16 cellular contexts compared by ENCODE assay signal in genomic region chr5:7926296-7926695, GRCh38. TPM values are rescaled to one million over a fixed set of nuclear protein-coding genes. Genes with fewer than 3 reads are reported as not detected.
DNase-seq lines count a peak whose midpoint lies in the region; ATAC-seq, FAIRE-seq and TF ChIP-seq lines count a peak whose summit lies in the region.
"Had no signal": no experiment of that assay in that cellular context is flagged by ENCODE, and none has a peak within 500 bp of the region (broad histone marks: within the 10 kb centered on the region; RNA-seq: fewer than 3 reads in every experiment).

No MANE protein-coding gene starts in this region.

- intact Hi-C loops in activated CD4-positive, alpha-beta T cell treated with anti-CD3 and anti-CD28 coated beads, Interleukin-2, amount 10 ng/mL, durations not matched to agents 24 days and 14 days (cut with micrococcal nuclease): loop anchor here (5.0 to 10.0 kb wide), 2 partner anchors 1281 to 1619 kb away; partner anchors contain the start of gene SEMA5A
- intact Hi-C loops in left ventricle myocardium superior (cut with micrococcal nuclease): no loop called here

- H3K27me3 ChIP-seq in fibroblast of lung (ENCODE audit: control insufficient read depth, insufficient read depth, low read length) (no peaks in the 10 kb centered on the region), osteoblast (ENCODE audit: insufficient read depth, low read length) (no peaks in the 10 kb centered on the region)

- no peak for ATAC-seq in left ventricle myocardium superior
- ATAC-seq: heart right ventricle; naive thymus-derived CD4-positive, alpha-beta T cell had no signal

- H3K36me3 ChIP-seq in fibroblast of lung (ENCODE audit: control insufficient read depth, insufficient read depth, low read length) (no peaks in the 10 kb centered on the region), osteoblast (ENCODE audit: insufficient read depth, low read length) (no peaks in the 10 kb centered on the region)
- H3K36me3 ChIP-seq: heart right ventricle had no signal

- H4K20me1 ChIP-seq in fibroblast of lung (ENCODE audit: control insufficient read depth, extremely low read depth, insufficient read depth, low read length): no peaks in the 10 kb centered on the region
- peaks cover 2% of the 10 kb centered on the region for H4K20me1 ChIP-seq in osteoblast (ENCODE audit: insufficient read depth, low read length)

- H3K4me1 ChIP-seq in fibroblast of lung (ENCODE audit: control insufficient read depth, extremely low read depth, insufficient read depth, low read length): peaks cover 6% of the 10 kb centered on the region
- H3K4me1 ChIP-seq in osteoblast (ENCODE audit: insufficient read depth, low read length): peaks cover 22% of the 10 kb centered on the region
- H3K4me1 ChIP-seq: heart right ventricle had no signal

- no peak overlapping the region for H3K4me3 ChIP-seq in fibroblast of lung (replicated peaks in 1 of 4; ENCODE audit: control extremely low read depth in 1 of 4, insufficient read depth in 1 of 4, low read depth in 3 of 4, low read length in 4 of 4)
- no peak overlapping the region for H3K4me3 ChIP-seq in osteoblast (ENCODE audit: insufficient read depth, low read length)
- H3K4me3 ChIP-seq: heart right ventricle had no signal

- H3K9me3 Mint-ChIP-seq in activated CD4-positive, alpha-beta T cell treated with anti-CD3 and anti-CD28 coated beads, Interleukin-2, amount 10 ng/mL, durations not matched to agents 24 days and 14 days: no peaks in the 10 kb centered on the region
- H3K9me3 Mint-ChIP-seq: CD4-positive, alpha-beta T cell had no signal

- H3K36me3 Mint-ChIP-seq in activated CD4-positive, alpha-beta T cell treated with anti-CD3 and anti-CD28 coated beads, Interleukin-2, amount 10 ng/mL, durations not matched to agents 24 days and 14 days (ENCODE audit: low read depth): no peaks in the 10 kb centered on the region
- H3K36me3 Mint-ChIP-seq: naive thymus-derived CD4-positive, alpha-beta T cell had no signal

- no peak overlapping the region for H3K4me3 Mint-ChIP-seq in activated CD4-positive, alpha-beta T cell treated with anti-CD3 and anti-CD28 coated beads, Interleukin-2, amount 10 ng/mL, durations not matched to agents 24 days and 14 days
- H3K4me3 Mint-ChIP-seq: CD4-positive, alpha-beta T cell; naive thymus-derived CD4-positive, alpha-beta T cell had no signal

- no peak for FAIRE-seq in RCC 7860 (lab: Jason Lieb, UNC)
- FAIRE-seq: endometrium had no signal

- no peak for TF ChIP-seq CTCF in fibroblast of lung (conservative IDR thresholded peaks at IDR 0.05 in 1 of 2, IDR thresholded peaks at IDR 0.05 in 1 of 2; ENCODE audit: low read depth in 1 of 2, low read length in 2 of 2)
- TF ChIP-seq CTCF in osteoblast (IDR thresholded peaks at IDR 0.05; ENCODE audit: extremely low read depth, low read depth, low read length): no peak

- no peaks in the 10 kb centered on the region for H3K9me3 ChIP-seq in fibroblast of lung (ENCODE audit: control insufficient read depth, insufficient read depth, low read depth, low read length)
- no peaks in the 10 kb centered on the region for H3K9me3 ChIP-seq in osteoblast (ENCODE audit: low read depth, low read length)
- H3K9me3 ChIP-seq: heart right ventricle had no signal

- peaks cover 4% of the 10 kb centered on the region for H3K27me3 Mint-ChIP-seq in activated CD4-positive, alpha-beta T cell treated with anti-CD3 and anti-CD28 coated beads, Interleukin-2, amount 10 ng/mL, durations not matched to agents 24 days and 14 days

- DNase-seq in EL (peak; percentile 94), RCC 7860 (ENCODE audit: low spot score) (peak; percentile 89), fibroblast of lung (ENCODE audit: low read depth in 2 of 2) (peak; percentile 78 to 96), osteoblast (ENCODE audit: insufficient read length, low spot score, missing footprints) (peak; percentile 91), DMS153 treated with DMSO at 0.1 percent for 48 hours (lab: John Stamatoyannopoulos, UW; ENCODE audit: unreplicated experiment) (no peak), SHP77 treated with DMSO at 0.1 percent for 48 hours (lab: John Stamatoyannopoulos, UW) (no peak), left ventricle myocardium superior (no peak)
- DNase-seq in activated CD4-positive, alpha-beta T cell treated with anti-CD3 and anti-CD28 coated beads, Interleukin-2, amount 10 ng/mL, durations not matched to agents 24 days and 14 days: no peak
- DNase-seq: caudate nucleus; CD4-positive, alpha-beta T cell; heart right ventricle; naive thymus-derived CD4-positive, alpha-beta T cell; NCI-H1048; stimulated activated CD4-positive, alpha-beta T cell treated with anti-CD3 and anti-CD28 coated beads, Interleukin-1b, Interleukin-23, amount 100 ng/mL, for 48 hours had no signal

- H3K79me2 ChIP-seq in fibroblast of lung (ENCODE audit: control insufficient read depth, insufficient read depth, low read length) (no peaks in the 10 kb centered on the region), osteoblast (ENCODE audit: insufficient read depth, low read length) (no peaks in the 10 kb centered on the region)

- H3K4me2 ChIP-seq in fibroblast of lung (ENCODE audit: extremely low read depth, insufficient read depth, low read length) (no peak overlapping the region), osteoblast (ENCODE audit: insufficient read depth, low read length) (peak overlapping the region; percentile 64)

- H3K4me1 Mint-ChIP-seq in activated CD4-positive, alpha-beta T cell treated with anti-CD3 and anti-CD28 coated beads, Interleukin-2, amount 10 ng/mL, durations not matched to agents 24 days and 14 days: no peaks in the 10 kb centered on the region

- H3K27ac Mint-ChIP-seq in activated CD4-positive, alpha-beta T cell treated with anti-CD3 and anti-CD28 coated beads, Interleukin-2, amount 10 ng/mL, durations not matched to agents 24 days and 14 days: no peak overlapping the region
- H3K27ac Mint-ChIP-seq: CD4-positive, alpha-beta T cell; naive thymus-derived CD4-positive, alpha-beta T cell had no signal

- H2AFZ ChIP-seq in fibroblast of lung (ENCODE audit: low read length) (no peak overlapping the region), osteoblast (ENCODE audit: low read length) (peak overlapping the region; percentile 71)

- peak overlapping the region; percentile 57 for H3K27ac ChIP-seq in fibroblast of lung (ENCODE audit: insufficient read depth, low read length)
- H3K27ac ChIP-seq in osteoblast (ENCODE audit: low read depth, low read length): peak overlapping the region; percentile 96
- H3K27ac ChIP-seq: heart right ventricle, VCaP had no signal

- no peak overlapping the region for H3K9ac ChIP-seq in fibroblast of lung (ENCODE audit: insufficient read depth, low read length)

RNA-seq across cellular contexts. Expression of gene MTRR, which starts 57.3 kb away (rescaled TPM):
- 19.0 and 21.1 TPM in 2 replicates for total RNA-seq in fibroblast of lung
- polyA plus RNA-seq in fibroblast of lung: 40.5 and 45.1 TPM in 2 replicates
- 22.6 and 23.7 TPM in 2 replicates for polyA plus RNA-seq in fibroblast of lung (2012)
- 32.2 and 50.2 TPM in 2 replicates for polyA minus RNA-seq in fibroblast of lung (ENCODE audit: low replicate concordance)
- total RNA-seq in osteoblast: 36.2 and 36.6 TPM in 2 replicates
- total RNA-seq in activated CD4-positive, alpha-beta T cell treated with anti-CD3 and anti-CD28 coated beads, Interleukin-2, amount 10 ng/mL, durations not matched to agents 24 days and 14 days: 64.4 and 76.8 TPM in 2 replicates
- 30.0 TPM for total RNA-seq in left ventricle myocardium superior

RNA-seq across cellular contexts. Expression of gene FASTKD3, which starts 57.5 kb away (rescaled TPM):
- total RNA-seq in fibroblast of lung (10.8 and 12.7 TPM in 2 replicates), osteoblast (10.9 and 13.6 TPM in 2 replicates), left ventricle myocardium superior (5.6 TPM)
- polyA plus RNA-seq in fibroblast of lung: 16.8 and 19.0 TPM in 2 replicates
- polyA plus RNA-seq in fibroblast of lung (2012): 7.9 and 8.9 TPM in 2 replicates
- polyA minus RNA-seq in fibroblast of lung (ENCODE audit: low replicate concordance): 3.6 and 5.5 TPM in 2 replicates
- 17.7 and 18.3 TPM in 2 replicates for total RNA-seq in activated CD4-positive, alpha-beta T cell treated with anti-CD3 and anti-CD28 coated beads, Interleukin-2, amount 10 ng/mL, durations not matched to agents 24 days and 14 days

Comparison
In these comparisons a context has a peak if more than half of its experiments do, and no peak if none do; other contexts are left out.
1. DNase-seq: peak in EL (single experiment), RCC 7860 (single experiment), fibroblast of lung (2 of 2) and osteoblast (single experiment); none in activated CD4-positive, alpha-beta T cell treated with anti-CD3 and anti-CD28 coated beads, Interleukin-2, amount 10 ng/mL, durations not matched to agents 24 days and 14 days (single experiment), DMS153 treated with DMSO at 0.1 percent for 48 hours (single experiment), SHP77 treated with DMSO at 0.1 percent for 48 hours (single experiment) and left ventricle myocardium superior (single experiment).